ENCODE assay signal across 8 cellular contexts in the genomic region with DNA sequence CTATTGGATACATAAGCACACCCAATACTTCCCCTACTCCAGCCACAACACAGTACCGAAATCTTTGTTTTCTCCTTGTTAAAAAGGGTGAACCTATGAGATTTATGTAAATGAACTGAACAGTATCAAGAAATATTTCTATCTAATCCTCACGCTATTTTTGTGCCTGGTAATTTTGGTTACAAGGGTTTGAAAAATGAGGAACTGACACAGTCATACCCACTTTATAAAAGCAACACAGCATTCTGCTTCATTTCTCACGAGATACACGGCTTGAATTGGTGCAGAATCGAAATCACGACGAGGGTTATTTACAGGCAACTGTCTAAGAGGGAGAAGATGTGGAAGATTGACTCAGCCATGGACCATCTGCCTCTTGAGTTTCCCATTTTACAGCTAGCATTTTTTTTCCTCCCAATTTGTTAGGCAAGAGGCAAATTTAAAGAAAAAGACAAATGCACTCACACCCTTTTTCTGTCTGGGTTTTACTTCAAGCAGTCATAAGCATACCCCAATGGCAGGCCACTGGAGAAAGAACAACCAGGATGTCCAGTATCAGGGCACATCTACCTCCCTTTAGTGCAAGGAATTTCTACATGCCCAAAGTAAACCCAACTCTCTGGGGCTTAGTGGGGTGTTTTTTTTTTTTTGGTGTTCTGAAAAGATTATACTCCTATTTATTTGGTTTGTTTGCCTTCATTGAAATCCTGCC.
DNase-seq lines count a peak whose midpoint lies in the region; ATAC-seq, FAIRE-seq and TF ChIP-seq lines count a peak whose summit lies in the region.

No MANE protein-coding gene starts in this region.

- TF ChIP-seq CTCF in K562 (IDR thresholded peaks at IDR 0.05 in 2 of 3, conservative IDR thresholded peaks at IDR 0.05 in 1 of 3; ENCODE audit: insufficient read depth in 2 of 3, low read depth in 1 of 3, low read length in 3 of 3) (no peak), lower lobe of right lung (IDR thresholded peaks at IDR 0.05) (no peak), kidney (IDR thresholded peaks at IDR 0.05; ENCODE audit: borderline replicate concordance, extremely low read depth, insufficient read depth) (no peak)

- no peak overlapping the region for H2AFZ ChIP-seq in K562 (ENCODE audit: low read depth, low read length)

- no peaks in the 10 kb centered on the region for H3K79me2 ChIP-seq in K562 (ENCODE audit: control insufficient read depth, insufficient read depth, low read length)

- no peak overlapping the region for H3K4me3 ChIP-seq in K562
- no peak overlapping the region for H3K4me3 ChIP-seq in lower lobe of right lung
- H3K4me3 ChIP-seq in kidney (ENCODE audit: low read length in 2 of 2): no peak overlapping the region

- TF ChIP-seq RAD21 in K562 (CRISPR knock-in tag; conservative IDR thresholded peaks at IDR 0.05 in 1 of 2, IDR thresholded peaks at IDR 0.05 in 1 of 2): no peak

- CTCF ChIA-PET in K562 (lab: Yijun Ruan, JAX; ENCODE audit: low intra/inter-chr PET ratio): no interaction called here

- H4K20me1 ChIP-seq in K562 (replicated peaks; ENCODE audit: control insufficient read depth, insufficient read depth, low read length): no peaks in the 10 kb centered on the region

- H3K9me3 ChIP-seq in K562 (replicated peaks; ENCODE audit: control insufficient read depth, insufficient read depth, low read depth, low read length) (no peaks in the 10 kb centered on the region), lower lobe of right lung (no peaks in the 10 kb centered on the region), kidney (ENCODE audit: control insufficient read depth in 1 of 2, low read length in 2 of 2) (no peaks in the 10 kb centered on the region)

- DNase-seq in K562 (ENCODE audit: extremely low read depth in 1 of 4, low spot score in 3 of 4) (no peak), lower lobe of right lung (no peak), left cardiac atrium (no peak), kidney (no peak), AG20443 (ENCODE audit: low spot score) (no peak)

- no peaks in the 10 kb centered on the region for H3K9me1 ChIP-seq in K562 (ENCODE audit: control insufficient read depth, insufficient read depth, low read length)

- no peak overlapping the region for H3K4me2 ChIP-seq in K562 (ENCODE audit: insufficient read depth, low read length)

- no peaks in the 10 kb centered on the region for H3K4me1 ChIP-seq in K562 (replicated peaks in 1 of 2; ENCODE audit: control insufficient read depth in 2 of 2, insufficient read depth in 2 of 2, low read length in 2 of 2)
- no peaks in the 10 kb centered on the region for H3K4me1 ChIP-seq in lower lobe of right lung
- H3K4me1 ChIP-seq in kidney (ENCODE audit: control insufficient read depth in 1 of 2, insufficient read depth in 1 of 2, low read depth in 1 of 2, low read length in 2 of 2): no peaks in the 10 kb centered on the region

- POLR2A ChIA-PET in K562 (lab: Yijun Ruan, JAX): interaction anchor here (1.6 kb wide), 1 partner anchor 11 kb away, joined by 3 read pairs; no protein-coding TSS in a partner anchor

- in situ Hi-C loops in K562 (cut with MboI): no loop called here

- TF ChIP-seq POLR2A in K562 (conservative IDR thresholded peaks at IDR 0.05): no peak

- FAIRE-seq in K562 (lab: Jason Lieb, UNC): no peak
- no peak for FAIRE-seq in kidney (lab: Jason Lieb, UNC)

- no TSS peak for BruUV-seq in K562 (replicated peaks; lab: Mats Ljungman, UMichigan)

- intact Hi-C loops in K562 (cut with micrococcal nuclease): loop anchor here (5.0 to 10.0 kb wide), 3 partner anchors 87 to 454 kb away; no protein-coding TSS in a partner anchor
- intact Hi-C loops in lower lobe of right lung (cut with DNase I): no loop called here
- intact Hi-C loops in left cardiac atrium (cut with DNase I): no loop called here
- intact Hi-C loops in kidney (cut with DNase I): no loop called here

- WGBS in K562 (ENCODE audit: insufficient coverage, low coverage, missing lambda C conversion rate): 0% methylated on average over 7 of the region's 7 CpGs

- H3K36me3 ChIP-seq in K562 (ENCODE audit: control insufficient read depth, insufficient read depth, low read length) (no peaks in the 10 kb centered on the region), lower lobe of right lung (no peaks in the 10 kb centered on the region), kidney (ENCODE audit: control insufficient read depth in 1 of 2, insufficient read depth in 2 of 2, low read length in 2 of 2) (no peaks in the 10 kb centered on the region)

- ATAC-seq in GM18508 (IDR thresholded peaks at IDR 0.05; ENCODE audit: insufficient read depth, unreplicated experiment): peak; percentile 82
- peak; percentile 80 for ATAC-seq in GM21619 (IDR thresholded peaks at IDR 0.05; ENCODE audit: unreplicated experiment)
- peak; percentile 92 for ATAC-seq in HG03432 (IDR thresholded peaks at IDR 0.05; ENCODE audit: unreplicated experiment)
- ATAC-seq in K562: no peak
- no peak for ATAC-seq in lower lobe of right lung
- ATAC-seq in left cardiac atrium: no peak

- H3K9ac ChIP-seq in K562 (ENCODE audit: insufficient read depth in 1 of 2, low read depth in 2 of 2, low read length in 2 of 2): no peak overlapping the region
- H3K9ac ChIP-seq in kidney (ENCODE audit: low read length in 2 of 2): no peak overlapping the region

- H3K27ac ChIP-seq in K562 (ENCODE audit: extremely low read depth, low read depth, low read length) (no peak overlapping the region), lower lobe of right lung (no peak overlapping the region), kidney (ENCODE audit: low read depth in 2 of 2, low read length in 2 of 2) (no peak overlapping the region)

- TF ChIP-seq EP300 in K562 (IDR thresholded peaks at IDR 0.05; ENCODE audit: low read length): no peak

- H3K27me3 ChIP-seq in K562 (ENCODE audit: control insufficient read depth in 2 of 2, insufficient read depth in 2 of 2, low read length in 2 of 2) (0 out of 5 replicates have a peak, but pooled peaks cover 0 to 4% of the 10 kb centered on the region in 2 experiments), lower lobe of right lung (ENCODE audit: low read depth) (no peaks in the 10 kb centered on the region)

TF ChIP-seq in K562, 482 proteins besides CTCF, POLR2A, EP300 and RAD21:
- TF ChIP-seq SPI1 (IDR thresholded peaks at IDR 0.05; ENCODE audit: borderline replicate concordance, low read depth, low read length): peak; percentile 6; the same call in 1 of the 2 replicates
- TF ChIP-seq, protein P1, sequence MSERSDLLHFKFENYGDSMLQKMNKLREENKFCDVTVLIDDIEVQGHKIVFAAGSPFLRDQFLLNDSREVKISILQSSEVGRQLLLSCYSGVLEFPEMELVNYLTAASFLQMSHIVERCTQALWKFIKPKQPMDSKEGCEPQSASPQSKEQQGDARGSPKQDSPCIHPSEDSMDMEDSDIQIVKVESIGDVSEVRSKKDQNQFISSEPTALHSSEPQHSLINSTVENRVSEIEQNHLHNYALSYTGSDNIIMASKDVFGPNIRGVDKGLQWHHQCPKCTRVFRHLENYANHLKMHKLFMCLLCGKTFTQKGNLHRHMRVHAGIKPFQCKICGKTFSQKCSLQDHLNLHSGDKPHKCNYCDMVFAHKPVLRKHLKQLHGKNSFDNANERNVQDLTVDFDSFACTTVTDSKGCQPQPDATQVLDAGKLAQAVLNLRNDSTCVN (CRISPR knock-in tag; IDR thresholded peaks at IDR 0.05): no peak

Comparison
In these comparisons a context has a peak if more than half of its experiments do, and no peak if none do; other contexts are left out.
1. ATAC-seq: peak in GM18508 (single experiment), GM21619 (single experiment) and HG03432 (single experiment); none in K562 (single experiment), lower lobe of right lung (0 of 2) and left cardiac atrium (0 of 2).